In the genomic region with DNA sequence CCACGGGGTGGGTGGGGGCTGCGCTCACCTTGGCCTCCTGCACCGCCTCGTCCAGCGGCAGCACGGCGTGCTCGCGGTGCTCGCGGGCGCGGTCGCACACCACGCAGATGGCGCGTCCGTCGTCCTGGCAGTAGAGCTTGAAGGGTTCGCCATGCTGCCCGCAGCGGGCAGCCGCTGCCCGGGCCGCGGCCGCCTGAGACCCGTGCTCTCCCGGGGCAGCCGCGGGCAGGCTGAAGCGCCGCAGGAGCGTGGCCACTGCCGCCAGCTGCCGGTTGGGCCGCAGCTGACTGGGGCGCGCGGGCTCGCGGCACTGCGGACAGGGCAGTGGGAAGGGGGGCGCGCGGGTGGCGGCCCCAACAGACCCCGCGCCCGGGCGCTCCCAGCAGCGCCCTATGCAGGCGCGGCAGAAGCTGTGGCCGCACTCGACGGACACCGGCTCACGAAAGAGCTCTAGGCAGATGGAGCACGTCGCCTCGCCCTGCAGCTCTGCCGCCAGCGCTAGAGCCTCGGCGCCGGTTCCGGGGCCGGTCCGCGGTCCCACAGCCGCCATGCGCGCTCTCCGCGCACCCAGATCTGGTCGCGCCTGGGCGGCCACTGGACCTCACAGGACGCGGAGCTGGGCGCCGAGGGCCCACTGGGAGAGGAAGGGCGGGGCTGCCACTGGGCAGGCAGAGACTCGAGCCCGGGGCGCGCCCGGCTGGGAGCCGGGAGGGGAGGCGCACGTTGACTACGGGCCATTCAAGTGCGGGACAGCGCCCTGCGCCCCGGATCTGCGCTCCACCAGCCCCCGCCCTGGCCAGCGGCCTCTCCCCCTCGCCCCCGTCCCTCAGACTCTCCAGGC, we compare ENCODE assay signal across 7 cellular contexts. TPM values are rescaled to one million over a fixed set of nuclear protein-coding genes. Genes with fewer than 3 reads are reported as not detected.
DNase-seq lines count a peak whose midpoint lies in the region; ATAC-seq and TF ChIP-seq lines count a peak whose summit lies in the region.

A gene (minus strand): TSS at position 636 of the 841 bp plus-strand sequence. CDS start 86 bp downstream, at position 550.

- H3K4me3 Mint-ChIP-seq in progenitor cell of endocrine pancreas (ENCODE audit: low read depth) = peak within 1 kb of the TSS; percentile 80

- no peaks in the 10 kb centered on the region for H3K9me3 ChIP-seq in HCT116 (ENCODE audit: control insufficient read depth in 1 of 2, insufficient read depth in 1 of 2, low read depth in 1 of 2, low read length in 2 of 2)

- H3K4me2 ChIP-seq in HCT116 (ENCODE audit: low read length) = peak within 1 kb of the TSS; percentile 94

- no peaks in the 10 kb centered on the region; the same call in 1 of the 2 replicates for H3K79me2 ChIP-seq in HCT116 (ENCODE audit: insufficient read depth, low read length)

- ATAC-seq in HCT116 (peak; percentile 39), Right ventricle myocardium inferior (peak; percentile 23)

- peak; percentile 74 for TF ChIP-seq POLR2A in HCT116 (IDR thresholded peaks at IDR 0.05; ENCODE audit: borderline replicate concordance, extremely low read depth, insufficient read depth, insufficient read length)

- peak within 1 kb of the TSS; percentile 99 for H3K27ac Mint-ChIP-seq in progenitor cell of endocrine pancreas

- H3K4me1 ChIP-seq in HCT116 (ENCODE audit: control insufficient read depth in 1 of 2, insufficient read depth in 2 of 2, low read length in 2 of 2) = peaks cover 16 to 44% of the 10 kb centered on the region in 2 experiments

- H3K9me2 ChIP-seq in HCT116 (ENCODE audit: insufficient read depth) = no peaks in the 10 kb centered on the region

- peak within 1 kb of the TSS; percentile 93 for H3K27ac ChIP-seq in HCT116 (ENCODE audit: low read depth, low read length)

- no TSS peak for BruUV-seq in HCT116 (replicated peaks; lab: Mats Ljungman, UMichigan)

- no peak for DNase-seq in HCT116 (ENCODE audit: low read depth, low spot score)
- peak; percentile 73 for DNase-seq in activated CD8-positive, alpha-beta memory T cell treated with anti-CD3 and anti-CD28 coated beads, Interleukin-2, amount 50 U/mL, for 48 hours
- DNase-seq in Right ventricle myocardium inferior (ENCODE audit: missing footprints) = peak; percentile 86
- peak; percentile 37 for DNase-seq in progenitor cell of endocrine pancreas (ENCODE audit: low spot score, unreplicated experiment)
- no peak for DNase-seq in effector CD4-positive, alpha-beta T cell
- no peak for DNase-seq in NCI-H226
- DNase-seq in DMS 273 treated with DMSO at 0.1 percent for 48 hours (lab: John Stamatoyannopoulos, UW) = no peak

- RAD21 ChIA-PET in HCT116 (lab: Charles Lee; ENCODE audit: low non-redundant PET in 1 of 2, low total read pairs in 2 of 2, uncharacterized antibody in 2 of 2, unreplicated experiment in 2 of 2) = interaction anchor here in 1 of 2 experiments (1.2 kb wide), 1 partner anchor 8 kb away, joined by 6 read pairs; no protein-coding TSS in a partner anchor

- H4K20me1 ChIP-seq in HCT116 (ENCODE audit: insufficient read depth) = no peaks in the 10 kb centered on the region

- TF ChIP-seq RAD21 in HCT116 (IDR thresholded peaks at IDR 0.05; ENCODE audit: low read depth) = no peak

- peaks cover 15% of the 10 kb centered on the region for H3K4me1 Mint-ChIP-seq in progenitor cell of endocrine pancreas (ENCODE audit: low read depth)

- TF ChIP-seq CTCF in HCT116 (IDR thresholded peaks at IDR 0.05 in 2 of 3, conservative IDR thresholded peaks at IDR 0.05 in 1 of 3; ENCODE audit: borderline replicate concordance in 1 of 3, insufficient read depth in 1 of 3, low read depth in 2 of 3, low read length in 2 of 3) (no peak), progenitor cell of endocrine pancreas (IDR thresholded peaks at IDR 0.05; ENCODE audit: unreplicated experiment) (no peak)

- H3K36me3 Mint-ChIP-seq in progenitor cell of endocrine pancreas (ENCODE audit: insufficient read depth) = no peaks in the 10 kb centered on the region

- H3K27me3 Mint-ChIP-seq in progenitor cell of endocrine pancreas = peaks cover 69% of the 10 kb centered on the region

- no peaks in the 10 kb centered on the region for H3K36me3 ChIP-seq in HCT116 (ENCODE audit: control insufficient read depth in 1 of 2, insufficient read depth in 2 of 2, low read length in 2 of 2)

- peak within 1 kb of the TSS; percentile 78 for H3K9ac ChIP-seq in HCT116 (ENCODE audit: low read length)

- H2AFZ ChIP-seq in HCT116 (ENCODE audit: low read depth, low read length, poor library complexity, severe bottlenecking) = no peak within 1 kb of the TSS

- CTCF ChIA-PET in HCT116 (lab: Charles Lee) = interaction anchor here (1.4 kb wide), 1 partner anchor 13 kb away, joined by 4 read pairs; no protein-coding TSS in a partner anchor

- no peaks in the 10 kb centered on the region for H3K27me3 ChIP-seq in HCT116 (ENCODE audit: insufficient read depth, low read length)

- intact Hi-C loops in HCT116 (cut with micrococcal nuclease) = loop anchor here (1.0 kb wide), 1 partner anchor 13 kb away; no protein-coding TSS in a partner anchor
- intact Hi-C loops in Right ventricle myocardium inferior (cut with DNase I) = no loop called here

- H3K9me3 Mint-ChIP-seq in progenitor cell of endocrine pancreas (ENCODE audit: low read depth) = no peaks in the 10 kb centered on the region

- POLR2A ChIA-PET in HCT116 (lab: Charles Lee) = interaction anchor here (0.6 to 4.3 kb wide), 6 partner anchors 12 to 1315 kb away, joined by 3 to 41 read pairs (median 6); a partner anchor contains a TSS

- H3K4me3 ChIP-seq in HCT116 (replicated peaks in 1 of 2; ENCODE audit: low read depth in 1 of 2, low read length in 2 of 2) = peak within 1 kb of the TSS; percentile 70 to 73

TF ChIP-seq in HCT116, 20 proteins besides CTCF, POLR2A, EP300 and RAD21 (continues in another document):
- TF ChIP-seq EZH2 (IDR thresholded peaks at IDR 0.05) (no peak), POLR2AphosphoS5 (IDR thresholded peaks at IDR 0.05; ENCODE audit: low read depth, low read length) (peak; percentile 90), JUND (IDR thresholded peaks at IDR 0.05) (no peak), YY1 (IDR thresholded peaks at IDR 0.05; ENCODE audit: extremely low read depth, insufficient replicate concordance, low read depth, low read length) (peak; percentile 77), EGR1 (IDR thresholded peaks at IDR 0.05; ENCODE audit: low read depth) (no peak), TCF7L2 (IDR thresholded peaks at IDR 0.05; ENCODE audit: borderline replicate concordance, extremely low read depth, insufficient read depth, insufficient read length) (peak; percentile 18), SIN3A (IDR thresholded peaks at IDR 0.05; ENCODE audit: low read depth) (no peak), SP1 (IDR thresholded peaks at IDR 0.05; ENCODE audit: low read depth) (no peak), EZH2phosphoT487 (IDR thresholded peaks at IDR 0.05; ENCODE audit: borderline replicate concordance) (no peak), ELF1 (IDR thresholded peaks at IDR 0.05; ENCODE audit: borderline replicate concordance, low read depth) (no peak), ZFX (IDR thresholded peaks at IDR 0.05) (peak; percentile 70), SRF (IDR thresholded peaks at IDR 0.05; ENCODE audit: low read depth) (no peak), ZNF274 (IDR thresholded peaks at IDR 0.05; ENCODE audit: low read depth, low read length) (no peak), FOSL1 (IDR thresholded peaks at IDR 0.05; ENCODE audit: low read depth) (no peak)
- TF ChIP-seq, protein P1, sequence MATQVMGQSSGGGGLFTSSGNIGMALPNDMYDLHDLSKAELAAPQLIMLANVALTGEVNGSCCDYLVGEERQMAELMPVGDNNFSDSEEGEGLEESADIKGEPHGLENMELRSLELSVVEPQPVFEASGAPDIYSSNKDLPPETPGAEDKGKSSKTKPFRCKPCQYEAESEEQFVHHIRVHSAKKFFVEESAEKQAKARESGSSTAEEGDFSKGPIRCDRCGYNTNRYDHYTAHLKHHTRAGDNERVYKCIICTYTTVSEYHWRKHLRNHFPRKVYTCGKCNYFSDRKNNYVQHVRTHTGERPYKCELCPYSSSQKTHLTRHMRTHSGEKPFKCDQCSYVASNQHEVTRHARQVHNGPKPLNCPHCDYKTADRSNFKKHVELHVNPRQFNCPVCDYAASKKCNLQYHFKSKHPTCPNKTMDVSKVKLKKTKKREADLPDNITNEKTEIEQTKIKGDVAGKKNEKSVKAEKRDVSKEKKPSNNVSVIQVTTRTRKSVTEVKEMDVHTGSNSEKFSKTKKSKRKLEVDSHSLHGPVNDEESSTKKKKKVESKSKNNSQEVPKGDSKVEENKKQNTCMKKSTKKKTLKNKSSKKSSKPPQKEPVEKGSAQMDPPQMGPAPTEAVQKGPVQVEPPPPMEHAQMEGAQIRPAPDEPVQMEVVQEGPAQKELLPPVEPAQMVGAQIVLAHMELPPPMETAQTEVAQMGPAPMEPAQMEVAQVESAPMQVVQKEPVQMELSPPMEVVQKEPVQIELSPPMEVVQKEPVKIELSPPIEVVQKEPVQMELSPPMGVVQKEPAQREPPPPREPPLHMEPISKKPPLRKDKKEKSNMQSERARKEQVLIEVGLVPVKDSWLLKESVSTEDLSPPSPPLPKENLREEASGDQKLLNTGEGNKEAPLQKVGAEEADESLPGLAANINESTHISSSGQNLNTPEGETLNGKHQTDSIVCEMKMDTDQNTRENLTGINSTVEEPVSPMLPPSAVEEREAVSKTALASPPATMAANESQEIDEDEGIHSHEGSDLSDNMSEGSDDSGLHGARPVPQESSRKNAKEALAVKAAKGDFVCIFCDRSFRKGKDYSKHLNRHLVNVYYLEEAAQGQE (IDR thresholded peaks at IDR 0.05; ENCODE audit: low read depth) = no peak
- TF ChIP-seq, protein P2, sequence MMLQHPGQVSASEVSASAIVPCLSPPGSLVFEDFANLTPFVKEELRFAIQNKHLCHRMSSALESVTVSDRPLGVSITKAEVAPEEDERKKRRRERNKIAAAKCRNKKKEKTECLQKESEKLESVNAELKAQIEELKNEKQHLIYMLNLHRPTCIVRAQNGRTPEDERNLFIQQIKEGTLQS (IDR thresholded peaks at IDR 0.05) = no peak
- TF ChIP-seq, protein P3, sequence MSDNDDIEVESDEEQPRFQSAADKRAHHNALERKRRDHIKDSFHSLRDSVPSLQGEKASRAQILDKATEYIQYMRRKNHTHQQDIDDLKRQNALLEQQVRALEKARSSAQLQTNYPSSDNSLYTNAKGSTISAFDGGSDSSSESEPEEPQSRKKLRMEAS (IDR thresholded peaks at IDR 0.05) = no peak

RNA-seq across cellular contexts. Expression of the gene that starts here (rescaled TPM):
- total RNA-seq in HCT116 (2021; ENCODE audit: unreplicated experiment) = 30.2 TPM
- 21.9 and 25.3 TPM in 2 replicates for polyA plus RNA-seq in HCT116 (2012)
- total RNA-seq in Right ventricle myocardium inferior = 14.4 TPM
- not detected in 2 replicates for total RNA-seq in progenitor cell of endocrine pancreas

Comparison
In these comparisons a context has a peak if more than half of its experiments do, and no peak if none do; other contexts are left out.
1. RNA of the gene that starts here (total RNA-seq): 30.2 TPM in HCT116 (single experiment) and 14.4 TPM in Right ventricle myocardium inferior (single experiment); not detected in progenitor cell of endocrine pancreas; every median in the first group is over 10 times any median in the second.
2. Peak in DNase-seq in progenitor cell of endocrine pancreas; RNA of the gene not detected or under 1 TPM.
3. DNase-seq: peak in activated CD8-positive, alpha-beta memory T cell treated with anti-CD3 and anti-CD28 coated beads, Interleukin-2, amount 50 U/mL, for 48 hours (single experiment) and Right ventricle myocardium inferior (single experiment); none in HCT116 (single experiment), effector CD4-positive, alpha-beta T cell (single experiment), NCI-H226 (single experiment) and DMS 273 treated with DMSO at 0.1 percent for 48 hours (single experiment).